ENCODE assay signal across 1 cellular context in the genomic region with DNA sequence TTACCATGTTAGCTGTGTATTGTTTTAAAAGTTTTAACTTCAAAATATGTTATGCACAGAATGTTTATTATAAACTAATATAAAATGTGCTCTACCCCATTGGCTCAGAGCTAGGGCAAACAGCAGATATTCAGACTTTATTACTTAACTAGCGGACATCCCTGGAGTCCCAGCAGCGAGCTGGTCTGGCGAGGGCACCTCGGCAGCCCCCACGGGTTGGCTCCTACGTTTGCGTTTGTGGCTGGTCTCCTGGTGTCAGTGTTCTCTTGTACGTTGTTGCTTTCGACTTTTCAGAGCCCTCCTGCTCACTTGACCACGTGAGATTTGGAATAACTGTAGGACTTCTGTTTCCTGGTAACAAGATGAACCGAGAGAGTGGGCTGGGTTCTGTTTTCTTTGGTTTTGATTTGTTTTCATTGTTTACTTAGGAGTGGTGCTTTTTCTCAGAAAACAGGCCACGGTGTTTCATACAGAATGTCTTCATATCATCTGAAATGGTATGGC.
TF ChIP-seq lines count a peak whose summit lies in the region.

No MANE protein-coding gene starts in this region.

TF ChIP-seq in HepG2, 621 proteins besides CTCF, POLR2A, EP300 and RAD21:
- TF ChIP-seq ZNF142 (CRISPR knock-in tag; IDR thresholded peaks at IDR 0.05): no peak
- TF ChIP-seq ZNF670 (CRISPR knock-in tag; IDR thresholded peaks at IDR 0.05; ENCODE audit: borderline replicate concordance): no peak
- no peak for TF ChIP-seq ZNF414 (CRISPR knock-in tag; IDR thresholded peaks at IDR 0.05)
- no peak for TF ChIP-seq ZNF614 (CRISPR knock-in tag; IDR thresholded peaks at IDR 0.05; ENCODE audit: borderline replicate concordance)
- no peak for TF ChIP-seq ZNF124 (CRISPR knock-in tag; IDR thresholded peaks at IDR 0.05)
- no peak for TF ChIP-seq ZBTB7A (CRISPR knock-in tag; IDR thresholded peaks at IDR 0.05)
- no peak for TF ChIP-seq XRCC5 (optimal IDR thresholded peaks at IDR 0.05; ENCODE audit: low read length)
- no peak for TF ChIP-seq ZNF709 (CRISPR knock-in tag; IDR thresholded peaks at IDR 0.05)
- TF ChIP-seq ZKSCAN5 (CRISPR knock-in tag; IDR thresholded peaks at IDR 0.05): no peak
- no peak for TF ChIP-seq MAF1 (CRISPR knock-in tag; IDR thresholded peaks at IDR 0.05; ENCODE audit: borderline replicate concordance)
- no peak for TF ChIP-seq PRPF4 (IDR thresholded peaks at IDR 0.05; ENCODE audit: low read depth, low read length, poor library complexity, severe bottlenecking)
- no peak for TF ChIP-seq TEF (CRISPR knock-in tag; IDR thresholded peaks at IDR 0.05)
- no peak for TF ChIP-seq ARID2 (CRISPR knock-in tag; IDR thresholded peaks at IDR 0.05; ENCODE audit: borderline replicate concordance)
- TF ChIP-seq ZNF724P (CRISPR knock-in tag; IDR thresholded peaks at IDR 0.05; ENCODE audit: borderline replicate concordance): no peak
- no peak for TF ChIP-seq FOXC1 (CRISPR knock-in tag; IDR thresholded peaks at IDR 0.05; ENCODE audit: borderline replicate concordance)
- TF ChIP-seq ZNF382 (CRISPR knock-in tag; IDR thresholded peaks at IDR 0.05; ENCODE audit: borderline replicate concordance): no peak
- no peak for TF ChIP-seq ARHGAP35 (CRISPR knock-in tag; IDR thresholded peaks at IDR 0.05; ENCODE audit: borderline replicate concordance)
- TF ChIP-seq CC2D1A (CRISPR knock-in tag; IDR thresholded peaks at IDR 0.05): no peak
- TF ChIP-seq ZMYM4 (CRISPR knock-in tag; IDR thresholded peaks at IDR 0.05): no peak
